In the genomic region with DNA sequence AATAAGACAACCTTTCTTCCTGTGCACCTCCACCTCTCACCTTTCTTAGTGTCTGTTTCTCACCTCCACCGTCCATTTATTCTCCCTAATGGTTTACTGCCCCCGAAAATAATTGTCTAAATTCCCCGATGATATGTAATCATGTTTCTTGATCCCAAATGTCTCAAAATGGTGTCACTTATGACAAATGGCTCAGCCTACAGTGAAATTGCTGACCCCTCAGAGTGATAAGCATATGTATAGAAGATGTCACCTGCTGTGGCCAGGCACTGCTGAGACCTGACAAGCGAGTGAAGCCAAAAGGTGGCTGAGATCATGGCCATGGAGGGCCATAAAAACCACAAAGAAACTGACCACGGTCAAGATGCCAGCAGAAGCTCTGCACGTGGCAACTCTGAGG, we compare ENCODE assay signal across 15 cellular contexts. TPM values are rescaled to one million over a fixed set of nuclear protein-coding genes. Genes with fewer than 3 reads are reported as not detected.
A peak's percentile ranks its signal among the peaks of the same experiment; 100 is the strongest.
DNase-seq lines count a peak whose midpoint lies in the region; ATAC-seq, FAIRE-seq and TF ChIP-seq lines count a peak whose summit lies in the region.
"Had no signal": no experiment of that assay in that cellular context is flagged by ENCODE, and none has a peak within 500 bp of the region (broad histone marks: within the 10 kb centered on the region; RNA-seq: fewer than 3 reads in every experiment).

No MANE protein-coding gene starts in this region.

- H3K9me3 ChIP-seq in BLaER1 = peaks cover 9% of the 10 kb centered on the region; the same call in 1 of the 2 replicates
- H3K9me3 ChIP-seq in BLaER1 treated with 17β-estradiol and CSF1 and Interleukin-3, amounts not matched to agents 10 nM and 100 nM (replicated peaks in 1 of 11) = peaks cover 0 to 17% (median 11%) of the 10 kb centered on the region in 11 experiments; a peak in 14 of 22 replicates
- no peaks in the 10 kb centered on the region for H3K9me3 ChIP-seq in SU-DHL-6 (ENCODE audit: insufficient read depth, low read length)
- H3K9me3 ChIP-seq in GM12878 (replicated peaks; ENCODE audit: control insufficient read depth, insufficient read depth, low read length) = peaks cover 5% of the 10 kb centered on the region
- no peaks in the 10 kb centered on the region for H3K9me3 ChIP-seq in colonic mucosa
- H3K9me3 ChIP-seq: Caco-2, HAP-1 had no signal

- TF ChIP-seq CTCF in SU-DHL-6 (IDR thresholded peaks at IDR 0.05; ENCODE audit: insufficient read depth, low read length, poor library complexity, severe bottlenecking) (no peak), GM12878 (IDR thresholded peaks at IDR 0.05 in 2 of 3, conservative IDR thresholded peaks at IDR 0.05 in 1 of 3; ENCODE audit: control insufficient read depth in 2 of 3, extremely low read depth in 1 of 3, insufficient read depth in 1 of 3, low read depth in 3 of 3, low read length in 3 of 3) (no peak), colonic mucosa (IDR thresholded peaks at IDR 0.05) (no peak)

- no peak overlapping the region for H3K4me3 ChIP-seq in BLaER1
- no peak overlapping the region for H3K4me3 ChIP-seq in BLaER1 treated with 17β-estradiol and CSF1 and Interleukin-3, amounts not matched to agents 10 nM and 100 nM
- H3K4me3 ChIP-seq in SU-DHL-6 (ENCODE audit: insufficient read depth, low read length, poor library complexity, severe bottlenecking) = no peak overlapping the region
- no peak overlapping the region for H3K4me3 ChIP-seq in GM12878
- H3K4me3 ChIP-seq in colonic mucosa = no peak overlapping the region
- H3K4me3 ChIP-seq: HAP-1, PC-9 had no signal

- no peaks in the 10 kb centered on the region for H3K9me2 ChIP-seq in SU-DHL-6 (replicated peaks; ENCODE audit: insufficient read depth, low read length)

- no peak for ATAC-seq in GM12878
- ATAC-seq: HepG2 had no signal

- POLR2A ChIA-PET in GM12878 (lab: Charles Lee) = interaction anchor here (0.7 to 12.3 kb wide), 9 partner anchors 12 to 180 kb away, joined by 3 to 207 read pairs (median 6); no protein-coding TSS in a partner anchor

- no peak for TF ChIP-seq RAD21 in GM12878 (IDR thresholded peaks at IDR 0.05; ENCODE audit: insufficient read depth, low read depth, low read length)

- RAD21 ChIA-PET in GM12878 (lab: Charles Lee; ENCODE audit: unreplicated experiment) = interaction anchor here (0.9 to 14.8 kb wide), 18 partner anchors 11 to 258 kb away, joined by 3 to 428 read pairs (median 10); partner anchors contain the start of gene MSL3

- CTCF ChIA-PET in GM12878 (lab: Yijun Ruan, JAX) = interaction anchor here (0.6 to 9.1 kb wide), 21 partner anchors 8 to 258 kb away, joined by 3 to 226 read pairs (median 5); no protein-coding TSS in a partner anchor

- H3K27me3 ChIP-seq in BLaER1 = peaks cover 78% of the 10 kb centered on the region
- peaks cover 81 to 99% (median 92%) of the 10 kb centered on the region in 11 experiments for H3K27me3 ChIP-seq in BLaER1 treated with 17β-estradiol and CSF1 and Interleukin-3, amounts not matched to agents 10 nM and 100 nM
- no peaks in the 10 kb centered on the region for H3K27me3 ChIP-seq in SU-DHL-6 (ENCODE audit: low read length)
- H3K27me3 ChIP-seq in GM12878 (replicated peaks in 1 of 2; ENCODE audit: control insufficient read depth in 2 of 2, insufficient read depth in 2 of 2, low read length in 1 of 2) = no peaks in the 10 kb centered on the region
- no peaks in the 10 kb centered on the region for H3K27me3 ChIP-seq in colonic mucosa

- H3K4me1 ChIP-seq in BLaER1 (peaks cover 42% of the 10 kb centered on the region), GM12878 (ENCODE audit: control insufficient read depth, insufficient read depth, low read length) (peaks cover 30% of the 10 kb centered on the region), colonic mucosa (no peaks in the 10 kb centered on the region)
- peaks cover 0 to 44% (median 27%) of the 10 kb centered on the region in 10 experiments; a peak in 14 of 20 replicates for H3K4me1 ChIP-seq in BLaER1 treated with 17β-estradiol and CSF1 and Interleukin-3, amounts not matched to agents 10 nM and 100 nM
- H3K4me1 ChIP-seq: Caco-2, HAP-1 had no signal

- no peak for TF ChIP-seq EP300 in GM12878 (IDR thresholded peaks at IDR 0.05; ENCODE audit: borderline replicate concordance in 1 of 2, control insufficient read depth in 1 of 2, low read depth in 2 of 2, low read length in 2 of 2)

- H3K79me2 ChIP-seq in SU-DHL-6 (ENCODE audit: insufficient read depth, low read length) (no peaks in the 10 kb centered on the region), GM12878 (ENCODE audit: control insufficient read depth, insufficient read depth, low read length) (no peaks in the 10 kb centered on the region)

- BruUV-seq in GM12878 (replicated peaks; lab: Mats Ljungman, UMichigan) = no TSS peak

- H3K27ac ChIP-seq in BLaER1 = no peak overlapping the region; the same call in 1 of the 2 replicates
- H3K27ac ChIP-seq in BLaER1 treated with 17β-estradiol and CSF1 and Interleukin-3, amounts not matched to agents 10 nM and 100 nM = peak overlapping the region in 3 of 11 experiments; percentile 8 to 65 (median 64); a peak in 4 of 22 replicates
- peak overlapping the region; percentile 54 for H3K27ac ChIP-seq in SU-DHL-6 (ENCODE audit: low read depth, low read length)
- H3K27ac ChIP-seq in GM12878 (ENCODE audit: control insufficient read depth, insufficient read depth) = peak overlapping the region; percentile 61
- no peak overlapping the region for H3K27ac ChIP-seq in colonic mucosa
- H3K27ac ChIP-seq: PC-9 had no signal

- H3K4me2 ChIP-seq in BLaER1 (peak overlapping the region; percentile 37), SU-DHL-6 (ENCODE audit: low read depth, low read length, poor library complexity, severe bottlenecking) (no peak overlapping the region), GM12878 (ENCODE audit: control insufficient read depth, insufficient read depth) (no peak overlapping the region)
- H3K4me2 ChIP-seq in BLaER1 treated with 17β-estradiol and CSF1 and Interleukin-3, amounts not matched to agents 10 nM and 100 nM = peak overlapping the region in 7 of 11 experiments; percentile 28 to 63 (median 48); a peak in 14 of 22 replicates
- H3K4me2 ChIP-seq: PC-9 had no signal

- no peaks in the 10 kb centered on the region for H3F3A ChIP-seq in SU-DHL-6 (ENCODE audit: insufficient read depth)

- DNase-seq in GM12878 (ENCODE audit: low read depth, low spot score) = no peak
- no peak for DNase-seq in GM19240 (ENCODE audit: insufficient read length, low spot score)
- no peak for DNase-seq in colonic mucosa
- DNase-seq in NCI-H1436 (lab: John Stamatoyannopoulos, UW) = no peak
- DNase-seq in CD1c-positive myeloid dendritic cell (ENCODE audit: extremely low spot score) = no peak
- DNase-seq: Caco-2, NCI-H1105 treated with DMSO at 0.1 percent for 48 hours, NCI-H187 treated with DMSO at 0.1 percent for 48 hours, NCI-H446, PC-9 had no signal

- H3K9ac ChIP-seq in BLaER1 (no peak overlapping the region), SU-DHL-6 (ENCODE audit: low read length) (no peak overlapping the region), GM12878 (ENCODE audit: control insufficient read depth, insufficient read depth, low read length) (no peak overlapping the region), colonic mucosa (ENCODE audit: low read depth in 2 of 2, low read length in 2 of 2) (no peak overlapping the region)
- peak overlapping the region in 1 of 11 experiments; percentile 54; a peak in 2 of 22 replicates for H3K9ac ChIP-seq in BLaER1 treated with 17β-estradiol and CSF1 and Interleukin-3, amounts not matched to agents 10 nM and 100 nM

- SMC1A ChIA-PET in GM12878 (lab: Charles Lee; ENCODE audit: uncharacterized antibody, unreplicated experiment) = interaction anchor here (0.8 to 17.6 kb wide), 24 partner anchors 10 to 253 kb away, joined by 3 to 404 read pairs (median 8); no protein-coding TSS in a partner anchor

- 63% methylated on average over 6 of the region's 6 CpGs for WGBS in GM12878 (ENCODE audit: insufficient coverage, insufficient replicate concordance, low lambda C conversion rate, missing lambda C conversion rate)

- no peak for TF ChIP-seq POLR2A in GM12878 (IDR thresholded peaks at IDR 0.05; ENCODE audit: low read depth, low read length)

- in situ Hi-C loops in GM12878 (cut with MboI) = loop anchor here (25.0 kb wide), 1 partner anchor 1606 kb away; no protein-coding TSS in a partner anchor

- H3K36me3 ChIP-seq in BLaER1 (no peaks in the 10 kb centered on the region), SU-DHL-6 (ENCODE audit: low read length) (no peaks in the 10 kb centered on the region), GM12878 (ENCODE audit: control insufficient read depth in 2 of 2, insufficient read depth in 2 of 2, low read length in 1 of 2) (no peaks in the 10 kb centered on the region), colonic mucosa (no peaks in the 10 kb centered on the region)
- no peaks in the 10 kb centered on the region for H3K36me3 ChIP-seq in BLaER1 treated with 17β-estradiol and CSF1 and Interleukin-3, amounts not matched to agents 10 nM and 100 nM
- H3K36me3 ChIP-seq: HAP-1 had no signal

- H4K20me1 ChIP-seq in BLaER1 = peaks cover 14% of the 10 kb centered on the region; the same call in 1 of the 2 replicates
- peaks cover 0 to 3% (median 0%) of the 10 kb centered on the region in 11 experiments; a peak in 1 of 22 replicates for H4K20me1 ChIP-seq in BLaER1 treated with 17β-estradiol and CSF1 and Interleukin-3, amounts not matched to agents 10 nM and 100 nM
- H4K20me1 ChIP-seq in SU-DHL-6 (ENCODE audit: low read depth, low read length) = no peaks in the 10 kb centered on the region
- no peaks in the 10 kb centered on the region for H4K20me1 ChIP-seq in GM12878 (ENCODE audit: control insufficient read depth, insufficient read depth)

- FAIRE-seq in GM12878 (lab: Jason Lieb, UNC) = no peak
- FAIRE-seq: HepG2 had no signal

- intact Hi-C loops in GM12878 (cut with micrococcal nuclease; ENCODE audit: unreplicated experiment) = loop anchor here (1.0 to 2.0 kb wide), 3 partner anchors 19 to 115 kb away; no protein-coding TSS in a partner anchor
- intact Hi-C loops in colonic mucosa (cut with DNase I) = no loop called here

- H2AFZ ChIP-seq in SU-DHL-6 (ENCODE audit: low read depth, low read length, severe bottlenecking) (no peak overlapping the region), GM12878 (ENCODE audit: control insufficient read depth, low read depth, low read length) (no peak overlapping the region)
- H2AFZ ChIP-seq: PC-9 had no signal

RNA-seq across cellular contexts. Expression of gene MSL3, which starts 35.7 kb away (rescaled TPM):
- total RNA-seq in GM12878 (2013; cell fraction: nucleolus; rRNA removed) = 187 and 197 TPM in 2 replicates
- total RNA-seq in GM12878 (2014; rRNA removed) (39.3 and 39.4 TPM in 2 replicates), GM12878 (2014; rRNA removed; fragmentation: Illumina TruSeq; extraction: Trizol) (29.0 and 30.2 TPM in 2 replicates), GM12878 (2021) (29.0 and 34.2 TPM in 2 replicates), colonic mucosa (10 to 100 TPM; 15.3 to 16.5 TPM)
- polyA plus RNA-seq in GM12878 (2011; ENCODE audit: low read depth) = 22.4 TPM
- polyA plus RNA-seq in GM12878 (2011; rRNA removed) (438 and 577 TPM in 2 replicates), GM12878 (2014; fragmentation: Illumina TruSeq; extraction: Trizol) (39.1 and 44.4 TPM in 2 replicates), GM12878 (2014; fragmentation: Nextera tagmentation; extraction: Ambion mirVana) (10 to 100 TPM; 28.4 to 42.0 TPM), GM12878 (2014; rRNA removed) (41.0 and 44.9 TPM in 2 replicates), GM12878 (2016; fragmentation: Nextera tagmentation; extraction: Ambion mirVana) (10 to 100 TPM; 43.8 to 45.0 TPM)
- 261 and 306 TPM in 2 replicates for polyA plus RNA-seq in GM12878 (2011; cell fraction: cytosol; rRNA removed)
- 898 and 1,313 TPM in 2 replicates for polyA plus RNA-seq in GM12878 (2011; cell fraction: nucleus; rRNA removed)
- polyA plus RNA-seq in GM12878 (2012) = 32.3 and 41.3 TPM in 2 replicates
- polyA minus RNA-seq in GM12878 (2011; rRNA and poly(A)+ RNA removed) = 233 and 254 TPM in 2 replicates
- polyA minus RNA-seq in GM12878 (2011; cell fraction: cytosol; rRNA and poly(A)+ RNA removed) = 86.2 and 96.9 TPM in 2 replicates
- 343 and 358 TPM in 2 replicates for polyA minus RNA-seq in GM12878 (2011; cell fraction: nucleus; rRNA and poly(A)+ RNA removed)

Comparison
In these comparisons a context has a peak if more than half of its experiments do, and no peak if none do; other contexts are left out.
1. H3K27ac ChIP-seq: peak in SU-DHL-6 (single experiment) and GM12878 (single experiment); none in BLaER1 (single experiment) and colonic mucosa (single experiment).
2. H3K4me2 ChIP-seq: peak in BLaER1 (single experiment) and BLaER1 treated with 17β-estradiol and CSF1 and Interleukin-3, amounts not matched to agents 10 nM and 100 nM (7 of 11); none in SU-DHL-6 (single experiment) and GM12878 (single experiment).